ENCODE assay signal across 1 cellular context in the genomic region with DNA sequence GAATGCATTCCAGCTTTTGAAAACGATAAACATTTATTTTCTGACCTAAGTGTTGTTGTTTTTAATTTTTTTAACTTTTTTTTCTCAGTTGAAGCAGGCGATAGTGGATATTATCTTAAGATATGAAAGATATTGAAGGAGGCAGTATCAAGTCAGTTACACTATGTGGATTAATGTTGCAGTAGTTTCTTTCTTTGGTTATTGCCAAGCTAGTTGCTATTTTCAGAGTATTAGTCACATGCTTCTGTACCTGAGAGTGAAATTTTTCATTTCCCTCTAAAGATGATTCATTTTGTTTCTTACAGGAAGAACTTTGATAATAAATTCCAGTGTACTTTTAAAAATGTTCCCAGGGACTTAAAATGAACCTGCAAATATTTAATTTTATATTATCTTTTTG.
TF ChIP-seq lines count a peak whose summit lies in the region.

No MANE protein-coding gene starts in this region.

TF ChIP-seq in GM12878, 131 proteins besides CTCF, POLR2A, EP300 and RAD21 (continued from another document):
- TF ChIP-seq, protein P1, sequence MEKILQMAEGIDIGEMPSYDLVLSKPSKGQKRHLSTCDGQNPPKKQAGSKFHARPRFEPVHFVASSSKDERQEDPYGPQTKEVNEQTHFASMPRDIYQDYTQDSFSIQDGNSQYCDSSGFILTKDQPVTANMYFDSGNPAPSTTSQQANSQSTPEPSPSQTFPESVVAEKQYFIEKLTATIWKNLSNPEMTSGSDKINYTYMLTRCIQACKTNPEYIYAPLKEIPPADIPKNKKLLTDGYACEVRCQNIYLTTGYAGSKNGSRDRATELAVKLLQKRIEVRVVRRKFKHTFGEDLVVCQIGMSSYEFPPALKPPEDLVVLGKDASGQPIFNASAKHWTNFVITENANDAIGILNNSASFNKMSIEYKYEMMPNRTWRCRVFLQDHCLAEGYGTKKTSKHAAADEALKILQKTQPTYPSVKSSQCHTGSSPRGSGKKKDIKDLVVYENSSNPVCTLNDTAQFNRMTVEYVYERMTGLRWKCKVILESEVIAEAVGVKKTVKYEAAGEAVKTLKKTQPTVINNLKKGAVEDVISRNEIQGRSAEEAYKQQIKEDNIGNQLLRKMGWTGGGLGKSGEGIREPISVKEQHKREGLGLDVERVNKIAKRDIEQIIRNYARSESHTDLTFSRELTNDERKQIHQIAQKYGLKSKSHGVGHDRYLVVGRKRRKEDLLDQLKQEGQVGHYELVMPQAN (conservative IDR thresholded peaks at IDR 0.05), result no peak
- TF ChIP-seq FOXM1 (IDR thresholded peaks at IDR 0.05; ENCODE audit: low read depth, low read length) (peak; percentile 96; the same call in 1 of the 2 replicates), MTA2 (IDR thresholded peaks at IDR 0.05; ENCODE audit: low read depth) (peak; percentile 84), ZNF24 (IDR thresholded peaks at IDR 0.05) (peak; percentile 8; the same call in 1 of the 2 replicates), BCL11A (IDR thresholded peaks at IDR 0.05; ENCODE audit: low read depth, low read length) (peak; percentile 68; the same call in 1 of the 2 replicates)
TF ChIP-seq in GM12878: peak in this region for 37.
